24 cellular contexts compared by ENCODE assay signal in the genomic region with DNA sequence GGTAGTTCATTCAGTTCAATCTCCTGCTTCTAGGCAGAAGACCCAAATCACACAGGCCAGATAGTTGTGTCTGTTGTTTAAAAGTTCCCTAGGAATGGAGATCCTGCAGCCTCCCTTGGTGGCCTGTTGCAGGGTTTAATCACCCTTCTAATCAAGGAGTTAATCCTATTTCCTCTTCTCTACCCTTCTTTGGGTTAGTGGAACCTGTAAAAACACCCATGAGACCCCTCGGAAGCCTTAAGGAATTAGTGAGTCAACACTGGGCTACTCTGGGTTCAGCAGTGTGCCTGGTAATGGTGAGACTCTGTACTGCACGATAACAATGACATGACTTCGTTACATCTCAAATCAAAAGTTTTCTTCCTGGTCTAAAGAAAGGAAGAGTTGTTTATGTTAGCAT.
"Had no signal": no experiment of that assay in that cellular context is flagged by ENCODE, and none has a peak within 500 bp of the region (broad histone marks: within the 10 kb centered on the region; RNA-seq: fewer than 3 reads in every experiment).

No MANE protein-coding gene starts in this region.

- FAIRE-seq: astrocyte, urothelium cell line had no signal

- H3K36me3 ChIP-seq: gastrocnemius medialis, lower lobe of right lung, prostate gland, right atrium auricular region, stomach, transverse colon had no signal

- H3K9me3 ChIP-seq: gastrocnemius medialis, lower lobe of right lung, prostate gland, right atrium auricular region, stomach, transverse colon had no signal

- ATAC-seq: esophagus mucosa; gastrocnemius medialis; left lobe of liver; lower lobe of right lung; natural killer cell; stimulated activated effector memory CD8-positive, alpha-beta T cell treated with anti-CD3 and anti-CD28 coated beads, Interleukin-12 subunit alpha, Interleukin-12 subunit beta, amount 100 ng/mL, for 72 hours had no signal

- H3K27ac ChIP-seq: gastrocnemius medialis, lower lobe of right lung, prostate gland, right atrium auricular region, stomach, transverse colon had no signal

- H3K27me3 ChIP-seq: gastrocnemius medialis, right atrium auricular region, stomach, transverse colon had no signal

- H3K4me3 ChIP-seq: gastrocnemius medialis, lower lobe of right lung, prostate gland, right atrium auricular region, stomach, transverse colon had no signal

- DNase-seq: activated CD4-positive, alpha-beta memory T cell treated with anti-CD3 and anti-CD28 coated beads for 36 hours; activated CD4-positive, alpha-beta T cell treated with anti-CD3 and anti-CD28 coated beads for 4 hours; activated CD4-positive, CD25-positive, alpha-beta regulatory T cell; activated naive CD4-positive, alpha-beta T cell treated with Interleukin-2 at 50 U/mL for 16 hours; activated naive CD8-positive, alpha-beta T cell treated with anti-CD3 and anti-CD28 coated beads for 36 hours; activated T-cell treated with anti-CD3 and anti-CD28 coated beads, Interleukin-2, amount 50 U/mL, for 48 hours; central memory CD4-positive, alpha-beta T cell; dermis blood vessel endothelial cell; effector memory CD4-positive, alpha-beta T cell; gastrocnemius medialis; head of caudate nucleus; kidney; lower lobe of right lung; natural killer cell; stomach; T-helper 9 cell; transverse colon had no signal

- H3K4me1 ChIP-seq: gastrocnemius medialis, lower lobe of right lung, prostate gland, right atrium auricular region, stomach, transverse colon had no signal
